ENCODE assay signal across 7 cellular contexts in genomic region chr13:109565877-109566276, GRCh38.
"Had no signal": no experiment of that assay in that cellular context is flagged by ENCODE, and none has a peak within 500 bp of the region (broad histone marks: within the 10 kb centered on the region; RNA-seq: fewer than 3 reads in every experiment).

No MANE protein-coding gene starts in this region.

- H3K4me3 Mint-ChIP-seq: HFFc6, IgD-negative memory B cell had no signal

- H3K27ac Mint-ChIP-seq: HFFc6, IgD-negative memory B cell had no signal

- H3K27me3 Mint-ChIP-seq: IgD-negative memory B cell had no signal

- H3K36me3 Mint-ChIP-seq: IgD-negative memory B cell had no signal

- H3K9me3 Mint-ChIP-seq: HFFc6 had no signal

- DNase-seq: GM23248, GOT3, H7, HFFc6 had no signal

- ATAC-seq: HCT116, HepG2 had no signal
